In genomic region chr12:121239335-121239678, GRCh38 we compare ENCODE assay signal across 10 cellular contexts. TPM values are rescaled to one million over a fixed set of nuclear protein-coding genes. Genes with fewer than 3 reads are reported as not detected.
A peak's percentile ranks its signal among the peaks of the same experiment; 100 is the strongest.
DNase-seq lines count a peak whose midpoint lies in the region; ATAC-seq and TF ChIP-seq lines count a peak whose summit lies in the region.
"Had no signal": no experiment of that assay in that cellular context is flagged by ENCODE, and none has a peak within 500 bp of the region (broad histone marks: within the 10 kb centered on the region; RNA-seq: fewer than 3 reads in every experiment).

No MANE protein-coding gene starts in this region.

- peaks cover 54% of the 10 kb centered on the region for H3K36me3 ChIP-seq in KOPT-K1 (ENCODE audit: insufficient read depth, low read length)
- no peaks in the 10 kb centered on the region for H3K36me3 ChIP-seq in neural progenitor cell

- peaks cover 33% of the 10 kb centered on the region for H3K4me1 Mint-ChIP-seq in activated naive CD8-positive, alpha-beta T cell treated with anti-CD3 and anti-CD28 coated beads for 36 hours
- peaks cover 23% of the 10 kb centered on the region for H3K4me1 Mint-ChIP-seq in neural progenitor cell

- H3K9me3 Mint-ChIP-seq in activated naive CD8-positive, alpha-beta T cell treated with anti-CD3 and anti-CD28 coated beads for 36 hours: no peaks in the 10 kb centered on the region
- H3K9me3 Mint-ChIP-seq in neural progenitor cell: no peaks in the 10 kb centered on the region

- H3K79me2 ChIP-seq in neural progenitor cell (ENCODE audit: low read depth): no peaks in the 10 kb centered on the region

- peaks cover 42% of the 10 kb centered on the region for H3K36me3 Mint-ChIP-seq in activated naive CD8-positive, alpha-beta T cell treated with anti-CD3 and anti-CD28 coated beads for 36 hours
- peaks cover 15% of the 10 kb centered on the region for H3K36me3 Mint-ChIP-seq in neural progenitor cell

- peak overlapping the region; percentile 88 for H3K27ac Mint-ChIP-seq in activated naive CD8-positive, alpha-beta T cell treated with anti-CD3 and anti-CD28 coated beads for 36 hours
- peak overlapping the region; percentile 50 for H3K27ac Mint-ChIP-seq in neural progenitor cell

- no peak overlapping the region for H3K9ac ChIP-seq in neural progenitor cell

- no peaks in the 10 kb centered on the region for H4K20me1 ChIP-seq in neural progenitor cell (ENCODE audit: low read depth)

- no peaks in the 10 kb centered on the region for H3K27me3 Mint-ChIP-seq in activated naive CD8-positive, alpha-beta T cell treated with anti-CD3 and anti-CD28 coated beads for 36 hours
- H3K27me3 Mint-ChIP-seq in neural progenitor cell (ENCODE audit: insufficient read depth, low read depth): no peaks in the 10 kb centered on the region

- WGBS in lower leg skin, 2 donors: 26 to 32% methylated on average over 1 of the region's 1 CpG

- peak; percentile 81 for DNase-seq in CD1c-positive myeloid dendritic cell (ENCODE audit: extremely low spot score)
- no peak for DNase-seq in activated naive CD8-positive, alpha-beta T cell treated with anti-CD3 and anti-CD28 coated beads for 36 hours
- DNase-seq in neural progenitor cell (ENCODE audit: low spot score): no peak
- DNase-seq in lower leg skin (ENCODE audit: low spot score in 2 of 2): no peak
- no peak for DNase-seq in NCI-H2081 treated with DMSO at 0.1 percent for 48 hours (lab: John Stamatoyannopoulos, UW)
- DNase-seq in H4 (ENCODE audit: low spot score): no peak
- DNase-seq: activated CD4-positive, alpha-beta T cell treated with anti-CD3 and anti-CD28 coated beads for 1 hour; foreskin keratinocyte had no signal

- H3K4me3 Mint-ChIP-seq in activated naive CD8-positive, alpha-beta T cell treated with anti-CD3 and anti-CD28 coated beads for 36 hours: no peak overlapping the region
- no peak overlapping the region for H3K4me3 Mint-ChIP-seq in neural progenitor cell

- no peak for TF ChIP-seq POLR2A in lower leg skin (IDR thresholded peaks at IDR 0.05)

- H3K4me2 ChIP-seq in neural progenitor cell: peak overlapping the region; percentile 40

- H2AFZ ChIP-seq in neural progenitor cell (replicated peaks): no peak overlapping the region

- no peaks in the 10 kb centered on the region for H3K27me3 ChIP-seq in neural progenitor cell
- H3K27me3 ChIP-seq: foreskin keratinocyte had no signal

- intact Hi-C loops in lower leg skin (cut with DNase I; ENCODE audit: low total_unique reads): no loop called here

- TF ChIP-seq CTCF in neural progenitor cell (IDR thresholded peaks at IDR 0.05) (no peak), lower leg skin (IDR thresholded peaks at IDR 0.05) (no peak)

- H3K4me3 ChIP-seq in neural progenitor cell (no peak overlapping the region), lower leg skin (ENCODE audit: low read depth, poor library complexity, severe bottlenecking) (no peak overlapping the region)

- no peak for ATAC-seq in GM18870 (IDR thresholded peaks at IDR 0.05; ENCODE audit: unreplicated experiment)
- ATAC-seq: foreskin keratinocyte had no signal

- peaks cover 26% of the 10 kb centered on the region for H3F3A ChIP-seq in neural progenitor cell (ENCODE audit: low read depth)

- peak overlapping the region; percentile 89 for H3K27ac ChIP-seq in KOPT-K1 (ENCODE audit: low read depth, low read length, poor library complexity, severe bottlenecking)
- H3K27ac ChIP-seq in neural progenitor cell: peak overlapping the region; percentile 85
- H3K27ac ChIP-seq: foreskin keratinocyte had no signal

- no peaks in the 10 kb centered on the region for H3K9me3 ChIP-seq in KOPT-K1 (ENCODE audit: insufficient read depth, low read length, poor library complexity, severe bottlenecking)
- no peaks in the 10 kb centered on the region for H3K9me3 ChIP-seq in neural progenitor cell (ENCODE audit: low read depth)

- peaks cover 32% of the 10 kb centered on the region for H3K4me1 ChIP-seq in neural progenitor cell
- H3K4me1 ChIP-seq: foreskin keratinocyte had no signal

RNA-seq across cellular contexts. Expression of gene P2RX4, which starts 29.4 kb away (rescaled TPM):
- 10 to 100 TPM; 17.8 to 19.0 TPM for total RNA-seq in activated naive CD8-positive, alpha-beta T cell treated with anti-CD3 and anti-CD28 coated beads for 36 hours
- total RNA-seq in neural progenitor cell (ENCODE audit: low replicate concordance): 10.3 and 30.7 TPM in 2 replicates
- total RNA-seq in lower leg skin: 10 to 100 TPM; 19.4 to 38.0 (median 24.2) TPM
- 52.3 and 61.7 TPM in 2 replicates for total RNA-seq in H4 (2014; rRNA removed; shearing (Covaris generic))

RNA-seq across cellular contexts. Expression of gene CAMKK2, which starts 57.2 kb away (rescaled TPM):
- 10 to 100 TPM; 37.6 to 38.6 TPM for total RNA-seq in activated naive CD8-positive, alpha-beta T cell treated with anti-CD3 and anti-CD28 coated beads for 36 hours
- total RNA-seq in neural progenitor cell (ENCODE audit: low replicate concordance) (21.0 and 31.1 TPM in 2 replicates), lower leg skin (10 to 100 TPM; 18.2 to 31.4 (median 21.5) TPM)
- 3.2 and 4.1 TPM in 2 replicates for total RNA-seq in H4 (2014; rRNA removed; shearing (Covaris generic))
